Comparison of ENCODE assay signal across 23 cellular contexts in the genomic region with DNA sequence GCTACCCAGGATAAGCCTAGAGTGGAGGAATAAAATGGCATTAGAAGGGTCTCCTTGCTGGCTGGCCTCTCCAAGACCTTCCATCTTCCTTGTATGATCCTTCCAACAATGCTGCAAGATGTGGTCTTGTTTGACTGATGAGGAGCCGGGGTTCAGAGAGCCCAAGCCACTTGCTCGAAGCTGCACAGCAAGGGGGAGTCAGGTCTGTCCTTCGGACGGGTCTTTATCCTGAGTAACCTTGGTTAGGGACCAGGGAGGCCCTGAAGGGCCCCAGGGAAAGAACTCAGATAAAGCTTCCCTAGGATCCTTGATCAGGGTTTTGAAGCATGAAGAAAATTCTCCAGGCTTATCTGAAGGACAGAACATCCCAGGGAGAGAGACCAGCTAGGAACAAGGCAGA. TPM values are rescaled to one million over a fixed set of nuclear protein-coding genes. Genes with fewer than 3 reads are reported as not detected.
A peak's percentile ranks its signal among the peaks of the same experiment; 100 is the strongest.
DNase-seq lines count a peak whose midpoint lies in the region; ATAC-seq, FAIRE-seq and TF ChIP-seq lines count a peak whose summit lies in the region.
"Had no signal": no experiment of that assay in that cellular context is flagged by ENCODE, and none has a peak within 500 bp of the region (broad histone marks: within the 10 kb centered on the region; RNA-seq: fewer than 3 reads in every experiment).

No MANE protein-coding gene starts in this region.

- POLR2A ChIA-PET in HEK293 (lab: Yijun Ruan, JAX) = no interaction called here
- POLR2A ChIA-PET in H1 (lab: Charles Lee; ENCODE audit: partially characterized antibody) = interaction anchor here (1.3 kb wide), 1 partner anchor 9 kb away, joined by 4 read pairs; no protein-coding TSS in a partner anchor

- H3K4me3 Mint-ChIP-seq in GM23338 = no peak overlapping the region
- H3K4me3 Mint-ChIP-seq: CD4-positive, alpha-beta memory T cell had no signal

- peaks cover 20% of the 10 kb centered on the region for H3K4me1 ChIP-seq in GM23338 (ENCODE audit: insufficient read depth)
- H3K4me1 ChIP-seq in HEK293 (ENCODE audit: control insufficient read depth, insufficient read depth, low read length) = no peaks in the 10 kb centered on the region
- peaks cover 0 to 17% (median 4%) of the 10 kb centered on the region in 4 experiments; a peak in 5 of 7 replicates for H3K4me1 ChIP-seq in H1 (replicated peaks in 1 of 4; ENCODE audit: control insufficient read depth in 3 of 4, insufficient read depth in 4 of 4, low read length in 3 of 4)
- no peaks in the 10 kb centered on the region for H3K4me1 ChIP-seq in gastroesophageal sphincter
- H3K4me1 ChIP-seq: A549, HAP-1 had no signal

- no peak overlapping the region for H4K91ac ChIP-seq in H1 (replicated peaks; ENCODE audit: insufficient read length, low read length)

- DNase-seq in GM23338 (ENCODE audit: low spot score) (no peak), H1 (ENCODE audit: low read depth in 1 of 2, low spot score in 2 of 2) (no peak), occipital lobe (lab: John Stamatoyannopoulos, UW) (no peak)
- DNase-seq: 8988T; ACHN; AML-193; C1 segment of cervical spinal cord; Calu3; CD4-positive, alpha-beta memory T cell; DMS53; DMS79 treated with DMSO at 0.1 percent for 48 hours; GF-D8 had no signal

- H3K4ac ChIP-seq in H1 (replicated peaks; ENCODE audit: insufficient read length, low read depth, low read length) = no peak overlapping the region

- no peak for FAIRE-seq in H1 (lab: Jason Lieb, UNC)
- FAIRE-seq: A549, GM12891, GM18507 had no signal

- no peak overlapping the region for H3K9ac ChIP-seq in H1 (replicated peaks in 1 of 4; ENCODE audit: extremely low read depth in 1 of 4, low read depth in 3 of 4, low read length in 3 of 4)

- peaks cover 2% of the 10 kb centered on the region; the same call in 1 of the 2 replicates for H3K23me2 ChIP-seq in H1 (ENCODE audit: low read depth, low read length)

- no peak overlapping the region for H3K23ac ChIP-seq in H1 (ENCODE audit: insufficient read length)

- 0 out of 2 replicates have a peak, but pooled peaks cover 3% of the 10 kb centered on the region for H4K20me1 ChIP-seq in GM23338 (replicated peaks; ENCODE audit: insufficient read depth)
- peaks cover 2 to 3% of the 10 kb centered on the region in 2 experiments for H4K20me1 ChIP-seq in H1 (replicated peaks in 1 of 2; ENCODE audit: control insufficient read depth in 1 of 2, insufficient read depth in 2 of 2, low read length in 2 of 2)

- no peak overlapping the region for H2BK15ac ChIP-seq in H1 (ENCODE audit: low read length)

- no peak overlapping the region for H2AK5ac ChIP-seq in H1 (ENCODE audit: low read depth, low read length)

- no peak overlapping the region for H3K14ac ChIP-seq in H1 (ENCODE audit: insufficient read length)

- H3K27ac Mint-ChIP-seq in GM23338 = no peak overlapping the region

- no peaks in the 10 kb centered on the region; the same call in 2 of the 3 replicates for H3K9me3 Mint-ChIP-seq in GM23338
- H3K9me3 Mint-ChIP-seq: CD4-positive, alpha-beta memory T cell had no signal

- TF ChIP-seq CTCF in GM23338 (conservative IDR thresholded peaks at IDR 0.05; ENCODE audit: low read depth in 2 of 2) (no peak), HEK293 (tag by site-specific recombination; IDR thresholded peaks at IDR 0.05) (no peak), H1 (IDR thresholded peaks at IDR 0.05; ENCODE audit: control extremely low read depth in 1 of 3, insufficient read depth in 1 of 3, low read depth in 1 of 3, low read length in 3 of 3) (no peak), gastroesophageal sphincter (IDR thresholded peaks at IDR 0.05) (no peak)

- H3K9me2 ChIP-seq in GM23338 (ENCODE audit: insufficient read depth) = peaks cover 11% of the 10 kb centered on the region

- H2BK120ac ChIP-seq in H1 (replicated peaks; ENCODE audit: low read depth, low read length) = no peak overlapping the region

- no peak for TF ChIP-seq RAD21 in H1 (IDR thresholded peaks at IDR 0.05 in 1 of 2, conservative IDR thresholded peaks at IDR 0.05 in 1 of 2; ENCODE audit: low read depth in 2 of 2, low read length in 2 of 2)

- 42% methylated on average over 4 of the region's 4 CpGs; no CpG with 5 or more reads in 1 of the 2 experiments for WGBS in H1 (ENCODE audit: extremely low coverage in 1 of 2, insufficient coverage in 1 of 2, insufficient read length in 1 of 2, insufficient replicate concordance in 2 of 2, low coverage in 1 of 2, low lambda C conversion rate in 2 of 2, missing lambda C conversion rate in 1 of 2), 2 experiments
- WGBS in gastroesophageal sphincter (ENCODE audit: low coverage in 1 of 2), 2 donors = no CpG with 5 or more reads among the region's 4 CpGs

- H3K36me3 ChIP-seq in GM23338 (ENCODE audit: insufficient read depth) (no peaks in the 10 kb centered on the region), HEK293 (ENCODE audit: control insufficient read depth in 2 of 2, insufficient read depth in 1 of 2, low read length in 2 of 2) (peaks cover 0 to 8% of the 10 kb centered on the region in 2 experiments; a peak in 1 of 3 replicates), H1 (ENCODE audit: control insufficient read depth in 2 of 4, insufficient read depth in 4 of 4, low read length in 3 of 4) (no peaks in the 10 kb centered on the region), gastroesophageal sphincter (no peaks in the 10 kb centered on the region)
- H3K36me3 ChIP-seq: HAP-1 had no signal

- no peak overlapping the region for H2AFZ ChIP-seq in GM23338
- no peak overlapping the region for H2AFZ ChIP-seq in H1 (ENCODE audit: low read length)

- H3K56ac ChIP-seq in H1 (replicated peaks; ENCODE audit: insufficient read length, low read depth, low read length) = no peak overlapping the region

- no peak overlapping the region for H3K27ac ChIP-seq in GM23338 (ENCODE audit: low read depth)
- H3K27ac ChIP-seq in HEK293 (ENCODE audit: extremely low read depth, low read depth, low read length) = no peak overlapping the region
- H3K27ac ChIP-seq in H1 (ENCODE audit: low read depth, low read length) = no peak overlapping the region
- H3K27ac ChIP-seq in gastroesophageal sphincter = no peak overlapping the region
- H3K27ac ChIP-seq: A549 had no signal

- H3K79me1 ChIP-seq in H1 (ENCODE audit: low read depth, low read length) = no peaks in the 10 kb centered on the region; the same call in 1 of the 2 replicates

- H3K36me3 Mint-ChIP-seq in GM23338 (ENCODE audit: low read depth) = no peaks in the 10 kb centered on the region
- H3K36me3 Mint-ChIP-seq: CD4-positive, alpha-beta memory T cell had no signal

- H2BK5ac ChIP-seq in H1 (ENCODE audit: low read depth, low read length) = no peak overlapping the region

- no peaks in the 10 kb centered on the region for H3K9me3 ChIP-seq in HEK293 (ENCODE audit: control insufficient read depth, insufficient read depth, low read depth, low read length)
- 0 out of 4 replicates have a peak, but pooled peaks cover 0 to 3% of the 10 kb centered on the region in 2 experiments for H3K9me3 ChIP-seq in H1 (ENCODE audit: insufficient read depth in 2 of 2, low read depth in 1 of 2, low read length in 1 of 2)
- peaks cover 0 to 6% (median 0%) of the 10 kb centered on the region in 3 donors for H3K9me3 ChIP-seq in gastroesophageal sphincter
- H3K9me3 ChIP-seq: A549, HAP-1 had no signal

- TF ChIP-seq POLR2A in H1 (IDR thresholded peaks at IDR 0.05; ENCODE audit: control extremely low read depth in 1 of 2, low read depth in 2 of 2, low read length in 2 of 2) (no peak), gastroesophageal sphincter (IDR thresholded peaks at IDR 0.05) (no peak)

- peaks cover 77% of the 10 kb centered on the region for H3K27me3 ChIP-seq in GM23338 (ENCODE audit: insufficient read depth)
- H3K27me3 ChIP-seq in H1 (replicated peaks in 1 of 4; ENCODE audit: control insufficient read depth in 3 of 4, extremely low read depth in 1 of 4, insufficient read depth in 3 of 4, low read length in 3 of 4) = peaks cover 52 to 91% (median 83%) of the 10 kb centered on the region in 4 experiments
- H3K27me3 ChIP-seq in gastroesophageal sphincter = peaks cover 85% of the 10 kb centered on the region

- no peak for TF ChIP-seq EP300 in H1 (IDR thresholded peaks at IDR 0.05; ENCODE audit: borderline replicate concordance in 1 of 2, low read depth in 2 of 2, low read length in 2 of 2)
- TF ChIP-seq EP300 in gastroesophageal sphincter (IDR thresholded peaks at IDR 0.05) = no peak

- H3K4me2 ChIP-seq in GM23338 = no peak overlapping the region
- peak overlapping the region in 1 of 2 experiments; percentile 38; a peak in 1 of 4 replicates for H3K4me2 ChIP-seq in H1 (ENCODE audit: insufficient read depth in 1 of 2, low read depth in 2 of 2, low read length in 2 of 2)
- H3K4me2 ChIP-seq: A549 had no signal

- no peaks in the 10 kb centered on the region for H3K79me2 ChIP-seq in GM23338 (replicated peaks; ENCODE audit: insufficient read depth)
- no peaks in the 10 kb centered on the region for H3K79me2 ChIP-seq in H1 (ENCODE audit: control insufficient read depth in 1 of 2, insufficient read depth in 2 of 2, low read length in 2 of 2)

- no peak overlapping the region for H4K8ac ChIP-seq in H1 (ENCODE audit: extremely low read depth, insufficient read depth, low read length)

- H3K4me3 ChIP-seq in GM23338 (no peak overlapping the region), HEK293 (ENCODE audit: low read depth, low read length) (no peak overlapping the region), H1 (ENCODE audit: extremely low read depth in 1 of 4, insufficient read depth in 2 of 4, low read depth in 3 of 4, low read length in 4 of 4) (no peak overlapping the region), gastroesophageal sphincter (no peak overlapping the region)
- H3K4me3 ChIP-seq: A549, HAP-1 had no signal

- H2BK12ac ChIP-seq in H1 (ENCODE audit: low read depth, low read length) = no peak overlapping the region

- no peak overlapping the region for H3K18ac ChIP-seq in H1 (ENCODE audit: extremely low read depth, low read length)

- H4K5ac ChIP-seq in H1 (ENCODE audit: insufficient read length, low read depth, low read length) = no peak overlapping the region

- H3K27me3 Mint-ChIP-seq in GM23338 (ENCODE audit: insufficient read depth, low read depth, poor library complexity) = peaks cover 70% of the 10 kb centered on the region

- no peak overlapping the region for H2BK20ac ChIP-seq in H1 (ENCODE audit: low read length)

- CTCF ChIA-PET in HEK293 (lab: Yijun Ruan, JAX) = no interaction called here
- CTCF ChIA-PET in H1 (lab: Charles Lee; ENCODE audit: partially characterized antibody) = interaction anchor here (0.9 to 4.2 kb wide), 8 partner anchors 9 to 47 kb away, joined by 3 to 28 read pairs (median 6); no protein-coding TSS in a partner anchor

- H3F3A ChIP-seq in GM23338 (replicated peaks; ENCODE audit: low read depth) = 0 out of 2 replicates have a peak, but pooled peaks cover 7% of the 10 kb centered on the region

- ATAC-seq in GM23338 = peak; percentile 34; the same call in 2 of the 3 replicates
- no peak for ATAC-seq in gastroesophageal sphincter
- no peak for ATAC-seq in HG02588 (IDR thresholded peaks at IDR 0.05; ENCODE audit: unreplicated experiment)
- ATAC-seq: A549 had no signal

- peaks cover 22% of the 10 kb centered on the region for H3K4me1 Mint-ChIP-seq in GM23338

RNA-seq across cellular contexts. Expression of gene DNAJB8, which starts 7.0 kb away (rescaled TPM):
- total RNA-seq in GM23338 (2014; rRNA removed; shearing (Covaris generic)) = not detected in 2 replicates
- not detected in 2 replicates for polyA plus RNA-seq in GM23338 (2016; fragmentation: Nextera tagmentation; extraction: Ambion mirVana)
- total RNA-seq in H1 (2021; fragmentation: NEBNext Ultra II Directional; extraction: Animal tissue kit (Norgen Biotek cat#: 25700)) = not detected in 2 replicates
- not detected in 2 replicates for polyA plus RNA-seq in H1 (2011; rRNA removed)
- polyA plus RNA-seq in H1 (2011; cell fraction: cytosol; rRNA removed) = not detected
- not detected for polyA plus RNA-seq in H1 (2011; cell fraction: nucleus; rRNA removed)
- polyA plus RNA-seq in H1 (2012, experiment 1 of 2) = not detected in 4 replicates
- polyA plus RNA-seq in H1 (2012, experiment 2 of 2) = not detected
- not detected for polyA plus RNA-seq in H1 (2013, experiment 1 of 2)
- polyA plus RNA-seq in H1 (2013, experiment 2 of 2) = not detected
- polyA minus RNA-seq in H1 (2011; rRNA and poly(A)+ RNA removed) = not detected in 2 replicates
- polyA minus RNA-seq in H1 (2011; cell fraction: cytosol; rRNA and poly(A)+ RNA removed) = not detected
- polyA minus RNA-seq in H1 (2011; cell fraction: nucleus; rRNA and poly(A)+ RNA removed) = not detected
- total RNA-seq in gastroesophageal sphincter = not detected
- not detected for total RNA-seq in occipital lobe
- total RNA-seq: Calu3; CD4-positive, alpha-beta memory T cell; Daoy; G401; H4 had no signal
- polyA plus RNA-seq: A549; BJ; CD4-positive, alpha-beta memory T cell had no signal

RNA-seq across cellular contexts. Expression of gene GATA2, which starts 19.3 kb away (rescaled TPM):
- total RNA-seq in GM23338 (2014; rRNA removed; shearing (Covaris generic)) = 0.12 and 0.83 TPM in 2 replicates
- polyA plus RNA-seq in GM23338 (2016; fragmentation: Nextera tagmentation; extraction: Ambion mirVana) = 0.37 and 0.52 TPM in 2 replicates
- total RNA-seq in H1 (2021; fragmentation: NEBNext Ultra II Directional; extraction: Animal tissue kit (Norgen Biotek cat#: 25700)) = 0.30 and 0.40 TPM in 2 replicates
- 0.03 and 0.22 TPM in 2 replicates for polyA plus RNA-seq in H1 (2011; rRNA removed)
- polyA plus RNA-seq in H1 (2011; cell fraction: cytosol; rRNA removed) = 0.17 TPM
- 0.23 TPM for polyA plus RNA-seq in H1 (2011; cell fraction: nucleus; rRNA removed)
- 0.12 to 0.23 TPM in 2 of 4 replicates, not detected in the others for polyA plus RNA-seq in H1 (2012, experiment 1 of 2)
- polyA plus RNA-seq in H1 (2012, experiment 2 of 2) = 0.17 TPM
- polyA plus RNA-seq in H1 (2013, experiment 1 of 2) = 0.08 TPM
- polyA plus RNA-seq in H1 (2013, experiment 2 of 2) = 0.17 TPM
- polyA minus RNA-seq in H1 (2011; rRNA and poly(A)+ RNA removed) = 0.09 and 0.12 TPM in 2 replicates
- polyA minus RNA-seq in H1 (2011; cell fraction: cytosol; rRNA and poly(A)+ RNA removed) = 2.0 TPM
- 0.40 TPM for polyA minus RNA-seq in H1 (2011; cell fraction: nucleus; rRNA and poly(A)+ RNA removed)
- total RNA-seq in gastroesophageal sphincter = 10 to 100 TPM in 1 of 4 donors, 1 to 10 TPM in 3; 5.4 to 16.0 (median 8.1) TPM
- 0.31 TPM for total RNA-seq in occipital lobe
- total RNA-seq: CD4-positive, alpha-beta memory T cell had no signal
- polyA plus RNA-seq: CD4-positive, alpha-beta memory T cell had no signal
